ENCODE assay signal across 1 cellular context in the genomic region with DNA sequence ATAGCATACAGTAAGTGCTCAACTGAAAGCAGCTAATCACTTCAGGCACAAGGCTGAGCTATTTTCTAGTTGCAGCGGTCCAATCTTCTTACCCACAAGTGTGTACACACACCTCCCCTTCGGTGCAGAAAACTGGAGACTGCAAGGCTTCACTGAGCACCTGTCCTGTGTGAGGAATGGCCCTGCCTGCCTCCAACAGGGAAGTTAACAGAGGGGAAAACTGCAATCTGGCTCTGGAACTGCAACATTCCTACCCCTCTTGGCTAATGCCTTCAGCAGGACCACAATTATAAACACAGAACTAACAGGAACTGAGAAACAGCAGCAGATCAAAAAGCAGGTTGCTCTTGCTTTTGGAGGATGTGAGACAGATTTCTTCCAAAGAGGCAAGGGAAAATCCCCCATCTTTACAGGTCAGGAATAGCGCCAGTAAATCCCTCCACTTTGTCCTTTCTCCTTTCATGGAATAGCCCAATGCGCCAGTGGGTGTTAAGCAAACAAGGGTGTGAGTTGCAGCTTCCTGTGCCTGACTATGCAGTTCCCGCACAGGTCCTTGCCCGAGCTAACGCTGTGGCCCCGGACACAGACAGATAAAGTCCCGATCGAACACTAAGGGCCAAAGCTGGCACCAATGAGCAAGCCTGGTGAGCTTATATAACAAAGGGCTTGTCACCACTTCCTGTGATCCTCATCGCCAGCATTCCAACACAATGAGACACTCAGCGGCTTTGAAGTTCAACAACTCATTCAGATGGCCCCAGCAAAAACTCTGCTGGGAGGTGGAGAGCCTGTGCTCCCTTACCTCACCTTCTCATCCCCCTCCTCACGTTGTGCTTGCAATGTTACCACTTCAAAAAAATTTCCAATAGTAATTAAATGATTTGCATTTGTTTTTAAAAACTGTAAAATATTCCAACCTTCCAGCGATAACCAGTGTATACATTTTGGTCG.
TF ChIP-seq lines count a peak whose summit lies in the region.

No MANE protein-coding gene starts in this region.

TF ChIP-seq in H1, 55 proteins besides CTCF, POLR2A, EP300 and RAD21 (continued from another document):
- no peak for TF ChIP-seq CBX5 (IDR thresholded peaks at IDR 0.05; ENCODE audit: low read depth, low read length)
- TF ChIP-seq SP2 (IDR thresholded peaks at IDR 0.05; ENCODE audit: low read length) = no peak
- TF ChIP-seq, protein P1, sequence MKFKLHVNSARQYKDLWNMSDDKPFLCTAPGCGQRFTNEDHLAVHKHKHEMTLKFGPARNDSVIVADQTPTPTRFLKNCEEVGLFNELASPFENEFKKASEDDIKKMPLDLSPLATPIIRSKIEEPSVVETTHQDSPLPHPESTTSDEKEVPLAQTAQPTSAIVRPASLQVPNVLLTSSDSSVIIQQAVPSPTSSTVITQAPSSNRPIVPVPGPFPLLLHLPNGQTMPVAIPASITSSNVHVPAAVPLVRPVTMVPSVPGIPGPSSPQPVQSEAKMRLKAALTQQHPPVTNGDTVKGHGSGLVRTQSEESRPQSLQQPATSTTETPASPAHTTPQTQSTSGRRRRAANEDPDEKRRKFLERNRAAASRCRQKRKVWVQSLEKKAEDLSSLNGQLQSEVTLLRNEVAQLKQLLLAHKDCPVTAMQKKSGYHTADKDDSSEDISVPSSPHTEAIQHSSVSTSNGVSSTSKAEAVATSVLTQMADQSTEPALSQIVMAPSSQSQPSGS (IDR thresholded peaks at IDR 0.05; ENCODE audit: low read length) = peak; percentile 15; the same call in 1 of the 2 replicates
- no peak for TF ChIP-seq SRF (IDR thresholded peaks at IDR 0.05; ENCODE audit: low read depth, low read length)
- TF ChIP-seq YY1 (IDR thresholded peaks at IDR 0.05; ENCODE audit: low read depth, low read length) = 0 out of 2 replicates have a peak, but pooled peaks have one; percentile 10
- TF ChIP-seq SIN3A (conservative IDR thresholded peaks at IDR 0.05 in 1 of 2, IDR thresholded peaks at IDR 0.05 in 1 of 2; ENCODE audit: low read depth in 1 of 2, low read length in 2 of 2) = no peak
- no peak for TF ChIP-seq SP1 (IDR thresholded peaks at IDR 0.05; ENCODE audit: low read depth, low read length)
- no peak for TF ChIP-seq GABPA (IDR thresholded peaks at IDR 0.05; ENCODE audit: borderline replicate concordance, insufficient read depth, low read length)
- TF ChIP-seq CHD2 (IDR thresholded peaks at IDR 0.05; ENCODE audit: low read length) = no peak
- no peak for TF ChIP-seq POLR2AphosphoS5 (IDR thresholded peaks at IDR 0.05; ENCODE audit: low read depth, low read length)
- no peak for TF ChIP-seq KDM1A (IDR thresholded peaks at IDR 0.05; ENCODE audit: borderline replicate concordance, low read length)
- TF ChIP-seq JUN (IDR thresholded peaks at IDR 0.05; ENCODE audit: low read depth, low read length) = peak; percentile 86; the same call in 1 of the 2 replicates
- TF ChIP-seq TEAD4 (IDR thresholded peaks at IDR 0.05; ENCODE audit: low read depth, low read length) = peak; percentile 78
- TF ChIP-seq FOSL1 (IDR thresholded peaks at IDR 0.05; ENCODE audit: insufficient read depth, low read depth, low read length) = no peak
- TF ChIP-seq CREB1 (IDR thresholded peaks at IDR 0.05) = peak; percentile 52
- TF ChIP-seq, protein P2, sequence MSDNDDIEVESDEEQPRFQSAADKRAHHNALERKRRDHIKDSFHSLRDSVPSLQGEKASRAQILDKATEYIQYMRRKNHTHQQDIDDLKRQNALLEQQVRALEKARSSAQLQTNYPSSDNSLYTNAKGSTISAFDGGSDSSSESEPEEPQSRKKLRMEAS (IDR thresholded peaks at IDR 0.05) = no peak
- TF ChIP-seq TBP (IDR thresholded peaks at IDR 0.05; ENCODE audit: low read depth, low read length) = 0 out of 2 replicates have a peak, but pooled peaks have one; percentile 19
- TF ChIP-seq NANOG (IDR thresholded peaks at IDR 0.05; ENCODE audit: insufficient read depth, low read depth, low read length, poor library complexity, severe bottlenecking) = peak; percentile 56
- TF ChIP-seq, protein P3, sequence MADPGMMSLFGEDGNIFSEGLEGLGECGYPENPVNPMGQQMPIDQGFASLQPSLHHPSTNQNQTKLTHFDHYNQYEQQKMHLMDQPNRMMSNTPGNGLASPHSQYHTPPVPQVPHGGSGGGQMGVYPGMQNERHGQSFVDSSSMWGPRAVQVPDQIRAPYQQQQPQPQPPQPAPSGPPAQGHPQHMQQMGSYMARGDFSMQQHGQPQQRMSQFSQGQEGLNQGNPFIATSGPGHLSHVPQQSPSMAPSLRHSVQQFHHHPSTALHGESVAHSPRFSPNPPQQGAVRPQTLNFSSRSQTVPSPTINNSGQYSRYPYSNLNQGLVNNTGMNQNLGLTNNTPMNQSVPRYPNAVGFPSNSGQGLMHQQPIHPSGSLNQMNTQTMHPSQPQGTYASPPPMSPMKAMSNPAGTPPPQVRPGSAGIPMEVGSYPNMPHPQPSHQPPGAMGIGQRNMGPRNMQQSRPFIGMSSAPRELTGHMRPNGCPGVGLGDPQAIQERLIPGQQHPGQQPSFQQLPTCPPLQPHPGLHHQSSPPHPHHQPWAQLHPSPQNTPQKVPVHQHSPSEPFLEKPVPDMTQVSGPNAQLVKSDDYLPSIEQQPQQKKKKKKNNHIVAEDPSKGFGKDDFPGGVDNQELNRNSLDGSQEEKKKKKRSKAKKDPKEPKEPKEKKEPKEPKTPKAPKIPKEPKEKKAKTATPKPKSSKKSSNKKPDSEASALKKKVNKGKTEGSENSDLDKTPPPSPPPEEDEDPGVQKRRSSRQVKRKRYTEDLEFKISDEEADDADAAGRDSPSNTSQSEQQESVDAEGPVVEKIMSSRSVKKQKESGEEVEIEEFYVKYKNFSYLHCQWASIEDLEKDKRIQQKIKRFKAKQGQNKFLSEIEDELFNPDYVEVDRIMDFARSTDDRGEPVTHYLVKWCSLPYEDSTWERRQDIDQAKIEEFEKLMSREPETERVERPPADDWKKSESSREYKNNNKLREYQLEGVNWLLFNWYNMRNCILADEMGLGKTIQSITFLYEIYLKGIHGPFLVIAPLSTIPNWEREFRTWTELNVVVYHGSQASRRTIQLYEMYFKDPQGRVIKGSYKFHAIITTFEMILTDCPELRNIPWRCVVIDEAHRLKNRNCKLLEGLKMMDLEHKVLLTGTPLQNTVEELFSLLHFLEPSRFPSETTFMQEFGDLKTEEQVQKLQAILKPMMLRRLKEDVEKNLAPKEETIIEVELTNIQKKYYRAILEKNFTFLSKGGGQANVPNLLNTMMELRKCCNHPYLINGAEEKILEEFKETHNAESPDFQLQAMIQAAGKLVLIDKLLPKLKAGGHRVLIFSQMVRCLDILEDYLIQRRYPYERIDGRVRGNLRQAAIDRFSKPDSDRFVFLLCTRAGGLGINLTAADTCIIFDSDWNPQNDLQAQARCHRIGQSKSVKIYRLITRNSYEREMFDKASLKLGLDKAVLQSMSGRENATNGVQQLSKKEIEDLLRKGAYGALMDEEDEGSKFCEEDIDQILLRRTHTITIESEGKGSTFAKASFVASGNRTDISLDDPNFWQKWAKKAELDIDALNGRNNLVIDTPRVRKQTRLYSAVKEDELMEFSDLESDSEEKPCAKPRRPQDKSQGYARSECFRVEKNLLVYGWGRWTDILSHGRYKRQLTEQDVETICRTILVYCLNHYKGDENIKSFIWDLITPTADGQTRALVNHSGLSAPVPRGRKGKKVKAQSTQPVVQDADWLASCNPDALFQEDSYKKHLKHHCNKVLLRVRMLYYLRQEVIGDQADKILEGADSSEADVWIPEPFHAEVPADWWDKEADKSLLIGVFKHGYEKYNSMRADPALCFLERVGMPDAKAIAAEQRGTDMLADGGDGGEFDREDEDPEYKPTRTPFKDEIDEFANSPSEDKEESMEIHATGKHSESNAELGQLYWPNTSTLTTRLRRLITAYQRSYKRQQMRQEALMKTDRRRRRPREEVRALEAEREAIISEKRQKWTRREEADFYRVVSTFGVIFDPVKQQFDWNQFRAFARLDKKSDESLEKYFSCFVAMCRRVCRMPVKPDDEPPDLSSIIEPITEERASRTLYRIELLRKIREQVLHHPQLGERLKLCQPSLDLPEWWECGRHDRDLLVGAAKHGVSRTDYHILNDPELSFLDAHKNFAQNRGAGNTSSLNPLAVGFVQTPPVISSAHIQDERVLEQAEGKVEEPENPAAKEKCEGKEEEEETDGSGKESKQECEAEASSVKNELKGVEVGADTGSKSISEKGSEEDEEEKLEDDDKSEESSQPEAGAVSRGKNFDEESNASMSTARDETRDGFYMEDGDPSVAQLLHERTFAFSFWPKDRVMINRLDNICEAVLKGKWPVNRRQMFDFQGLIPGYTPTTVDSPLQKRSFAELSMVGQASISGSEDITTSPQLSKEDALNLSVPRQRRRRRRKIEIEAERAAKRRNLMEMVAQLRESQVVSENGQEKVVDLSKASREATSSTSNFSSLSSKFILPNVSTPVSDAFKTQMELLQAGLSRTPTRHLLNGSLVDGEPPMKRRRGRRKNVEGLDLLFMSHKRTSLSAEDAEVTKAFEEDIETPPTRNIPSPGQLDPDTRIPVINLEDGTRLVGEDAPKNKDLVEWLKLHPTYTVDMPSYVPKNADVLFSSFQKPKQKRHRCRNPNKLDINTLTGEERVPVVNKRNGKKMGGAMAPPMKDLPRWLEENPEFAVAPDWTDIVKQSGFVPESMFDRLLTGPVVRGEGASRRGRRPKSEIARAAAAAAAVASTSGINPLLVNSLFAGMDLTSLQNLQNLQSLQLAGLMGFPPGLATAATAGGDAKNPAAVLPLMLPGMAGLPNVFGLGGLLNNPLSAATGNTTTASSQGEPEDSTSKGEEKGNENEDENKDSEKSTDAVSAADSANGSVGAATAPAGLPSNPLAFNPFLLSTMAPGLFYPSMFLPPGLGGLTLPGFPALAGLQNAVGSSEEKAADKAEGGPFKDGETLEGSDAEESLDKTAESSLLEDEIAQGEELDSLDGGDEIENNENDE (IDR thresholded peaks at IDR 0.05; ENCODE audit: insufficient replicate concordance, low read length) = no peak
